1 cellular context compared by ENCODE assay signal in genomic region chr10:67763499-67764011, GRCh38.
TF ChIP-seq lines count a peak whose summit lies in the region.

No MANE protein-coding gene starts in this region.

TF ChIP-seq in K562, 482 proteins besides CTCF, POLR2A, EP300 and RAD21 (continued from another document):
- TF ChIP-seq RREB1 (CRISPR knock-in tag; IDR thresholded peaks at IDR 0.05) (0 out of 2 replicates have a peak, but pooled peaks have one; percentile 61), CHCHD3 (CRISPR knock-in tag; IDR thresholded peaks at IDR 0.05) (no peak), CREB3L1 (IDR thresholded peaks at IDR 0.05; ENCODE audit: borderline replicate concordance, low read depth) (no peak), MLLT1 (IDR thresholded peaks at IDR 0.05) (peak in 1 of 2 experiments; percentile 65; a peak in 1 of 4 replicates), CBX5 (IDR thresholded peaks at IDR 0.05; ENCODE audit: borderline replicate concordance, low read depth) (0 out of 2 replicates have a peak, but pooled peaks have one; percentile 49), PHF8 (IDR thresholded peaks at IDR 0.05; ENCODE audit: borderline replicate concordance, low read length) (0 out of 2 replicates have a peak, but pooled peaks have one; percentile 4), MED1 (CRISPR knock-in tag; IDR thresholded peaks at IDR 0.05; ENCODE audit: borderline replicate concordance) (no peak)
